22 cellular contexts compared by ENCODE assay signal in genomic region chr14:23446291-23446851, GRCh38. TPM values are rescaled to one million over a fixed set of nuclear protein-coding genes. Genes with fewer than 3 reads are reported as not detected.
DNase-seq lines count a peak whose midpoint lies in the region; ATAC-seq and TF ChIP-seq lines count a peak whose summit lies in the region.
"Had no signal": no experiment of that assay in that cellular context is flagged by ENCODE, and none has a peak within 500 bp of the region (broad histone marks: within the 10 kb centered on the region; RNA-seq: fewer than 3 reads in every experiment).

No MANE protein-coding gene starts in this region.

- POLR2A ChIA-PET in CD4-positive, alpha-beta memory T cell (lab: Charles Lee; ENCODE audit: partially characterized antibody) = no interaction called here

- H3K4me1 ChIP-seq in adipocyte (ENCODE audit: control insufficient read depth, insufficient read depth, low read length) (no peaks in the 10 kb centered on the region), esophagus squamous epithelium (peaks cover 0 to 23% (median 6%) of the 10 kb centered on the region in 3 donors), gastrocnemius medialis (peaks cover 25 to 42% of the 10 kb centered on the region in 2 donors)
- H3K4me1 ChIP-seq in CD4-positive, alpha-beta memory T cell (ENCODE audit: insufficient read depth, low read length) = no peaks in the 10 kb centered on the region
- H3K4me1 ChIP-seq: lower lobe of right lung, upper lobe of right lung had no signal

- H3K4me3 Mint-ChIP-seq in CD4-positive, alpha-beta memory T cell = no peak overlapping the region
- H3K4me3 Mint-ChIP-seq: activated CD4-positive, alpha-beta T cell treated with anti-CD3 and anti-CD28 coated beads for 36 hours; activated naive CD4-positive, alpha-beta T cell treated with anti-CD3 and anti-CD28 coated beads for 36 hours; CD8-positive, alpha-beta T cell; naive thymus-derived CD4-positive, alpha-beta T cell; stimulated activated naive B cell treated with anti-CD40 and anti-IgM and Interleukin-4, amounts not matched to agents 10 μg/mL and 1 μg/mL and 100 μg/mL, for 72 hours had no signal

- TF ChIP-seq POLR2A in esophagus squamous epithelium (IDR thresholded peaks at IDR 0.05) (no peak), gastrocnemius medialis (IDR thresholded peaks at IDR 0.05) (no peak)

- DNase-seq in adipocyte (ENCODE audit: low read depth) = peak; percentile 45
- DNase-seq in esophagus squamous epithelium (lab: John Stamatoyannopoulos, UW) = no peak
- peak; percentile 44 to 58 for DNase-seq in left colon
- peak; percentile 47 to 80 for DNase-seq in gastrocnemius medialis
- no peak for DNase-seq in D341Med (ENCODE audit: low spot score)
- DNase-seq in CD4-positive, alpha-beta memory T cell = no peak
- DNase-seq in stimulated activated CD4-positive, alpha-beta T cell treated with anti-CD3 and anti-CD28 coated beads, Interleukin-4, amount 100 ng/mL, for 24 hours = no peak
- DNase-seq: activated CD4-positive, alpha-beta T cell treated with anti-CD3 and anti-CD28 coated beads for 36 hours; activated naive CD4-positive, alpha-beta T cell treated with anti-CD3 and anti-CD28 coated beads for 36 hours; cortex of kidney; DMS79 treated with DMSO at 0.1 percent for 48 hours; lower lobe of right lung; naive thymus-derived CD4-positive, alpha-beta T cell; NCI-H345; stimulated activated naive B cell treated with anti-CD40 and anti-IgM and Interleukin-4, amounts not matched to agents 10 μg/mL and 1 μg/mL and 100 μg/mL, for 72 hours; upper lobe of right lung had no signal

- H3K4me3 ChIP-seq in adipocyte (ENCODE audit: low read length) (no peak overlapping the region), esophagus squamous epithelium (no peak overlapping the region), gastrocnemius medialis (no peak overlapping the region)
- H3K4me3 ChIP-seq in CD4-positive, alpha-beta memory T cell (ENCODE audit: low read length in 2 of 2) = no peak overlapping the region
- H3K4me3 ChIP-seq: lower lobe of right lung, upper lobe of right lung had no signal

- no peaks in the 10 kb centered on the region for H3K9me3 Mint-ChIP-seq in CD4-positive, alpha-beta memory T cell
- H3K9me3 Mint-ChIP-seq: activated naive CD4-positive, alpha-beta T cell treated with anti-CD3 and anti-CD28 coated beads for 36 hours; CD8-positive, alpha-beta T cell; stimulated activated naive B cell treated with anti-CD40 and anti-IgM and Interleukin-4, amounts not matched to agents 10 μg/mL and 1 μg/mL and 100 μg/mL, for 72 hours had no signal

- H3K27ac ChIP-seq in esophagus squamous epithelium = peak overlapping the region in 3 of 4 donors; percentile 28 to 44 (median 43)
- peak overlapping the region; percentile 83 to 89 (median 86) for H3K27ac ChIP-seq in gastrocnemius medialis
- no peak overlapping the region for H3K27ac ChIP-seq in CD4-positive, alpha-beta memory T cell (ENCODE audit: low read depth, low read length)
- H3K27ac ChIP-seq: lower lobe of right lung, upper lobe of right lung had no signal

- 28 to 41% methylated on average over 4 of the region's 4 CpGs for WGBS in esophagus squamous epithelium, 2 donors

- no peaks in the 10 kb centered on the region for H3K36me3 Mint-ChIP-seq in CD4-positive, alpha-beta memory T cell
- H3K36me3 Mint-ChIP-seq: CD8-positive, alpha-beta T cell; stimulated activated naive B cell treated with anti-CD40 and anti-IgM and Interleukin-4, amounts not matched to agents 10 μg/mL and 1 μg/mL and 100 μg/mL, for 72 hours had no signal

- H3K9ac ChIP-seq in adipocyte (ENCODE audit: low read length) = no peak overlapping the region

- CTCF ChIA-PET in CD4-positive, alpha-beta memory T cell (lab: Charles Lee; ENCODE audit: partially characterized antibody) = interaction anchor here (1.3 kb wide), 1 partner anchor 117 kb away, joined by 4 read pairs; no protein-coding TSS in a partner anchor

- no peak for TF ChIP-seq CTCF in esophagus squamous epithelium (IDR thresholded peaks at IDR 0.05)
- peak in 2 of 5 experiments; percentile 46 to 54 for TF ChIP-seq CTCF in gastrocnemius medialis (IDR thresholded peaks at IDR 0.05 in 4 of 5, conservative IDR thresholded peaks at IDR 0.05 in 1 of 5)

- H3K36me3 ChIP-seq in adipocyte (ENCODE audit: control insufficient read depth, insufficient read depth, low read length, severe bottlenecking) (no peaks in the 10 kb centered on the region), esophagus squamous epithelium (no peaks in the 10 kb centered on the region), gastrocnemius medialis (no peaks in the 10 kb centered on the region)
- H3K36me3 ChIP-seq in CD4-positive, alpha-beta memory T cell (ENCODE audit: insufficient read depth, low read length) = no peaks in the 10 kb centered on the region
- H3K36me3 ChIP-seq: lower lobe of right lung, upper lobe of right lung had no signal

- H3K9me3 ChIP-seq in adipocyte (ENCODE audit: control insufficient read depth, low read length) (no peaks in the 10 kb centered on the region), esophagus squamous epithelium (no peaks in the 10 kb centered on the region), gastrocnemius medialis (no peaks in the 10 kb centered on the region)
- H3K9me3 ChIP-seq in CD4-positive, alpha-beta memory T cell (ENCODE audit: control insufficient read depth in 1 of 2, low read length in 2 of 2) = no peaks in the 10 kb centered on the region
- H3K9me3 ChIP-seq: lower lobe of right lung, upper lobe of right lung had no signal

- intact Hi-C loops in esophagus squamous epithelium (cut with DNase I) = no loop called here
- intact Hi-C loops in left colon (cut with DNase I, micrococcal nuclease) = no loop called here
- intact Hi-C loops in gastrocnemius medialis (cut with DNase I; ENCODE audit: low total_unique reads) = loop anchor here (2.0 kb wide), 1 partner anchor 118 kb away; no protein-coding TSS in a partner anchor
- intact Hi-C loops in CD4-positive, alpha-beta memory T cell (cut with micrococcal nuclease) = no loop called here

- no peaks in the 10 kb centered on the region for H3K4me1 Mint-ChIP-seq in CD4-positive, alpha-beta memory T cell
- H3K4me1 Mint-ChIP-seq: stimulated activated naive B cell treated with anti-CD40 and anti-IgM and Interleukin-4, amounts not matched to agents 10 μg/mL and 1 μg/mL and 100 μg/mL, for 72 hours had no signal

- peaks cover 40% of the 10 kb centered on the region for H3K27me3 ChIP-seq in adipocyte (replicated peaks; ENCODE audit: control insufficient read depth, insufficient read depth, low read length)
- H3K27me3 ChIP-seq in esophagus squamous epithelium = peaks cover 0 to 4% (median 0%) of the 10 kb centered on the region in 4 donors
- H3K27me3 ChIP-seq in gastrocnemius medialis = no peaks in the 10 kb centered on the region
- no peaks in the 10 kb centered on the region for H3K27me3 ChIP-seq in CD4-positive, alpha-beta memory T cell (ENCODE audit: insufficient read depth, low read length)

- peaks cover 6 to 12% of the 10 kb centered on the region in 2 donors for H3K27me3 Mint-ChIP-seq in CD4-positive, alpha-beta memory T cell

- peak; percentile 58 for ATAC-seq in left colon
- ATAC-seq in gastrocnemius medialis = peak; percentile 64 to 70
- ATAC-seq in GM21381 (IDR thresholded peaks at IDR 0.05; ENCODE audit: unreplicated experiment) = no peak
- ATAC-seq: activated CD4-positive, alpha-beta T cell treated with anti-CD3 and anti-CD28 coated beads for 36 hours; CD8-positive, alpha-beta T cell; lower lobe of right lung; naive thymus-derived CD4-positive, alpha-beta T cell; stimulated activated naive B cell treated with anti-CD40 and anti-IgM and Interleukin-4, amounts not matched to agents 10 μg/mL and 1 μg/mL and 100 μg/mL, for 72 hours; upper lobe of right lung had no signal

- in situ Hi-C loops in gastrocnemius medialis (cut with MboI; ENCODE audit: low sequenced_read_pairs in 4 of 4) = loop anchor here in 1 of 4 donors (5.0 kb wide), 1 partner anchor 119 kb away; no protein-coding TSS in a partner anchor

- H3K27ac Mint-ChIP-seq in CD4-positive, alpha-beta memory T cell = no peak overlapping the region
- H3K27ac Mint-ChIP-seq: CD8-positive, alpha-beta T cell; progenitor cell of endocrine pancreas; stimulated activated naive B cell treated with anti-CD40 and anti-IgM and Interleukin-4, amounts not matched to agents 10 μg/mL and 1 μg/mL and 100 μg/mL, for 72 hours had no signal

RNA-seq across cellular contexts. Expression of gene MYH7, which starts 10.9 kb away (rescaled TPM):
- total RNA-seq in esophagus squamous epithelium = not detected
- total RNA-seq in left colon = not detected
- total RNA-seq in gastrocnemius medialis = 1,000 to 10,000 TPM; 1,360 to 5,274 (median 3,359) TPM
- total RNA-seq in CD4-positive, alpha-beta memory T cell = not detected
- polyA plus RNA-seq in CD4-positive, alpha-beta memory T cell = not detected
- total RNA-seq: activated naive CD4-positive, alpha-beta T cell treated with anti-CD3 and anti-CD28 coated beads for 36 hours; CD8-positive, alpha-beta T cell; MCF 10A; naive thymus-derived CD4-positive, alpha-beta T cell; progenitor cell of endocrine pancreas; RPMI7951 had no signal
- polyA plus RNA-seq: naive thymus-derived CD4-positive, alpha-beta T cell had no signal

RNA-seq across cellular contexts. Expression of gene NGDN, which starts 23.1 kb away (rescaled TPM):
- total RNA-seq in esophagus squamous epithelium (10 to 100 TPM in 3 of 4 donors, 1 to 10 TPM in 1; 9.5 to 43.3 (median 35.3) TPM), left colon (10 to 100 TPM; 22.2 to 24.1 TPM), gastrocnemius medialis (10 to 100 TPM; 27.9 to 41.9 (median 36.1) TPM)
- total RNA-seq in CD4-positive, alpha-beta memory T cell = 10 to 100 TPM; 60.7 to 63.5 TPM
- polyA plus RNA-seq in CD4-positive, alpha-beta memory T cell = 10 to 100 TPM; 61.0 to 95.1 TPM

RNA-seq across cellular contexts. Expression of gene MYH6, which starts 38.3 kb away (rescaled TPM):
- total RNA-seq in esophagus squamous epithelium (not detected), left colon (not detected), gastrocnemius medialis (1,000 to 10,000 TPM in 1 of 4 donors, 100 to 1,000 TPM in 1, 10 to 100 TPM in 2; 20.4 to 1,496 (median 303) TPM)
- total RNA-seq in CD4-positive, alpha-beta memory T cell = not detected
- polyA plus RNA-seq in CD4-positive, alpha-beta memory T cell = not detected
- total RNA-seq: activated naive CD4-positive, alpha-beta T cell treated with anti-CD3 and anti-CD28 coated beads for 36 hours; CD8-positive, alpha-beta T cell; frontal cortex; MCF 10A; RPMI7951 had no signal
- polyA plus RNA-seq: naive thymus-derived CD4-positive, alpha-beta T cell had no signal

Comparison
In these comparisons a context has a peak if more than half of its experiments do, and no peak if none do; other contexts are left out.
1. DNase-seq: peak in adipocyte (single experiment), left colon (2 of 2) and gastrocnemius medialis (2 of 2); none in esophagus squamous epithelium (single experiment), D341Med (single experiment), CD4-positive, alpha-beta memory T cell (0 of 5) and stimulated activated CD4-positive, alpha-beta T cell treated with anti-CD3 and anti-CD28 coated beads, Interleukin-4, amount 100 ng/mL, for 24 hours (single experiment).
2. RNA of gene MYH7, which starts 10.9 kb away (total RNA-seq): 1,360 to 5,274 TPM in gastrocnemius medialis; not detected in left colon, not detected in esophagus squamous epithelium and not detected in CD4-positive, alpha-beta memory T cell; every median in the first group is over 1,000 times any median in the second.
3. RNA of gene MYH6, which starts 38.3 kb away (total RNA-seq): 20.4 to 1,496 TPM in gastrocnemius medialis; not detected in esophagus squamous epithelium, not detected in left colon and not detected in CD4-positive, alpha-beta memory T cell; every median in the first group is over 10 times any median in the second.